In the genomic region with DNA sequence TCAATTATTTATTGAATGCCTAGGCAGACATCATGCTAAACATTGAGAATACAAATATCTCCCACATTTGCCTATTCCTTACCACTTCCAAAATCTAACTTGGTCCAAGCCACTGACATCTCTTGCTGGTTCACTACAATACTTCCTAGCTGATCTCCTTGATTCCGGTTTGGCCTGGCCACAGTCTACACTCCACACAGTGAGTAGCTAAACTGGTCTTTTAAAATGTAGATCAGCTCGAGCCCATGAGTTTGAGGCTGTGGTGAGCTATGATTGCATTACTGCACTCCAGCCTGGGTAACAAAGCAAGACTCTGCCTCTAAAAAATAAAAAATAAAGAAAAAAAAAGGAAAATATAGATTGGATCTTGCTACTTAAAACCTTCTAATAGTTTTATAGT, we compare ENCODE assay signal across 9 cellular contexts.
"Had no signal": no experiment of that assay in that cellular context is flagged by ENCODE, and none has a peak within 500 bp of the region (broad histone marks: within the 10 kb centered on the region; RNA-seq: fewer than 3 reads in every experiment).

No MANE protein-coding gene starts in this region.

- H3K4me3 Mint-ChIP-seq: HFFc6 had no signal

- H3K9me3 Mint-ChIP-seq: HFFc6 had no signal

- H3K4me3 ChIP-seq: GM23248, HAP-1, K562 had no signal

- H3K27ac ChIP-seq: GM23248 had no signal

- DNase-seq: GM23248, H7, HFFc6, IMR-90, KG1 had no signal

- ATAC-seq: HCT116, K562 had no signal

- H3K27ac Mint-ChIP-seq: HFFc6 had no signal

- H3K36me3 ChIP-seq: HAP-1 had no signal

- H3K9ac ChIP-seq: GM23248 had no signal

- FAIRE-seq: HTR-8/SVneo, K562 had no signal

- H2AFZ ChIP-seq: GM23248 had no signal

- H3K9me3 ChIP-seq: HAP-1 had no signal

- H3K4me1 ChIP-seq: HAP-1 had no signal
